Comparison of ENCODE assay signal across 10 cellular contexts in the genomic region with DNA sequence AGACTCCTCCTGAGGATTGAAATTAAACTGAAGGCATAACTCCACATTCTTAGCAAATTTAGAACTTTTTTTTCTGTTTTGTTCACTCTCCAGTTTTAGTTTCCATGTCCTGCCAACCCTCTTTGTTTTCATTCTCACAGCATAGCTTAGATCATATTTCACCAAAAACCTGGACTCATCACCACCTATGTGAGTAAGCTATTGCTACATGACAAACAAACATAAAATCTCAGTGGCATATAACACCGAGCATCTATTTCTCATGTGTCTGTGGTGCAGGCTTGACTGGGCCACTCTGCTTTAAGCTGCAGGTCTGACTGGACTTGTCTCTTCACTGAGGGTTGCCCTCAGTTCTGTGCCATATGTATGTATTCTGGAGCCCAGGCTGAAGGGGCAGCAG.
"Had no signal": no experiment of that assay in that cellular context is flagged by ENCODE, and none has a peak within 500 bp of the region (broad histone marks: within the 10 kb centered on the region; RNA-seq: fewer than 3 reads in every experiment).

No MANE protein-coding gene starts in this region.

- ATAC-seq: activated naive CD4-positive, alpha-beta T cell treated with anti-CD3 and anti-CD28 coated beads, Interleukin-2, amount 50 U/mL, for 72 hours; stimulated activated naive CD8-positive, alpha-beta T cell treated with anti-CD3 and anti-CD28 coated beads, Interleukin-15, Interleukin-2, amounts not matched to agents 100 U/mL and 50 U/mL, for 24 hours had no signal

- H3K4me3 ChIP-seq: cardiac muscle cell, thoracic aorta had no signal

- DNase-seq: activated B cell treated with CpG ODN at 0.5 μM for 24 hours; activated CD4-positive, alpha-beta T cell treated with anti-CD3 and anti-CD28 coated beads, Interleukin-2, amount 10 ng/mL, durations not matched to agents 7 days and 5 days; activated CD8-positive, alpha-beta memory T cell treated with anti-CD3 and anti-CD28 coated beads for 24 hours; aorta; stimulated activated CD4-positive, alpha-beta T cell treated with anti-CD3 and anti-CD28 coated beads, Interleukin-2, amount 100 ng/mL, for 48 hours; stimulated activated naive CD8-positive, alpha-beta T cell treated with anti-CD3 and anti-CD28 coated beads, Interleukin-15, Interleukin-2, amounts not matched to agents 100 U/mL and 50 U/mL, for 24 hours; T-helper 2 cell had no signal
